Comparison of ENCODE assay signal across 14 cellular contexts in genomic region chr7:132336797-132337196, GRCh38.
DNase-seq lines count a peak whose midpoint lies in the region; ATAC-seq lines count a peak whose summit lies in the region.
"Had no signal": no experiment of that assay in that cellular context is flagged by ENCODE, and none has a peak within 500 bp of the region (broad histone marks: within the 10 kb centered on the region; RNA-seq: fewer than 3 reads in every experiment).

No MANE protein-coding gene starts in this region.

- WGBS in right cardiac atrium = 75% methylated on average over 5 of the region's 5 CpGs

- no peaks in the 10 kb centered on the region for H3K36me3 ChIP-seq in rectal smooth muscle tissue (ENCODE audit: control insufficient read depth, insufficient read depth, low read length)
- H3K36me3 ChIP-seq: BLaER1 treated with 17β-estradiol and CSF1 and Interleukin-3, amounts not matched to agents 10 nM and 100 nM had no signal

- no peaks in the 10 kb centered on the region for H3K27me3 ChIP-seq in right cardiac atrium (ENCODE audit: control insufficient read depth, insufficient read depth)
- H3K27me3 ChIP-seq in rectal smooth muscle tissue (ENCODE audit: control insufficient read depth, insufficient read depth, low read length) = peaks cover 5% of the 10 kb centered on the region
- H3K27me3 ChIP-seq: BLaER1 treated with 17β-estradiol and CSF1 and Interleukin-3, amounts not matched to agents 10 nM and 100 nM had no signal

- no peak overlapping the region for H3K4me3 ChIP-seq in right cardiac atrium (ENCODE audit: low read length)
- H3K4me3 ChIP-seq in rectal smooth muscle tissue (ENCODE audit: low read length) = peak overlapping the region; percentile 6
- H3K4me3 ChIP-seq: BLaER1 treated with 17β-estradiol and CSF1 and Interleukin-3, amounts not matched to agents 10 nM and 100 nM had no signal

- DNase-seq in right cardiac atrium = no peak
- DNase-seq in left cardiac atrium = no peak
- DNase-seq in left colon = peak; percentile 25 to 70
- DNase-seq in LoVo (ENCODE audit: low spot score) = no peak
- DNase-seq: ACHN; CD4-positive, CD25-positive, alpha-beta regulatory T cell; DMS53; GF-D8; HCEC 1CT; IMR-90 had no signal

- peaks cover 3% of the 10 kb centered on the region for H3K4me1 ChIP-seq in right cardiac atrium (ENCODE audit: control insufficient read depth, insufficient read depth, low read length)
- no peaks in the 10 kb centered on the region for H3K4me1 ChIP-seq in rectal smooth muscle tissue (ENCODE audit: control insufficient read depth, insufficient read depth, low read length)

- H3K9ac ChIP-seq in rectal smooth muscle tissue (ENCODE audit: low read length) = no peak overlapping the region
- H3K9ac ChIP-seq: BLaER1 treated with 17β-estradiol and CSF1 and Interleukin-3, amounts not matched to agents 10 nM and 100 nM had no signal

- intact Hi-C loops in right cardiac atrium (cut with DNase I) (no loop called here), left cardiac atrium (cut with DNase I) (no loop called here), left colon (cut with DNase I, micrococcal nuclease) (no loop called here)

- no peaks in the 10 kb centered on the region for H3K9me3 ChIP-seq in right cardiac atrium (ENCODE audit: control insufficient read depth, low read length)
- H3K9me3 ChIP-seq: BLaER1 treated with 17β-estradiol and CSF1 and Interleukin-3, amounts not matched to agents 10 nM and 100 nM had no signal

- H3K27ac ChIP-seq in right cardiac atrium (ENCODE audit: low read length) = no peak overlapping the region
- H3K27ac ChIP-seq in rectal smooth muscle tissue (ENCODE audit: low read depth, low read length) = no peak overlapping the region
- H3K27ac ChIP-seq: BLaER1 treated with 17β-estradiol and CSF1 and Interleukin-3, amounts not matched to agents 10 nM and 100 nM had no signal

- peak; percentile 44 to 83 for ATAC-seq in right cardiac atrium
- ATAC-seq in left cardiac atrium = no peak
- ATAC-seq in left colon = peak; percentile 93
- no peak for ATAC-seq in HG02938 (IDR thresholded peaks at IDR 0.05; ENCODE audit: unreplicated experiment)
- ATAC-seq in HG03095 (IDR thresholded peaks at IDR 0.05; ENCODE audit: unreplicated experiment) = no peak

Comparison
In these comparisons a context has a peak if more than half of its experiments do, and no peak if none do; other contexts are left out.
1. ATAC-seq: peak in right cardiac atrium (2 of 2) and left colon (single experiment); none in left cardiac atrium (0 of 2), HG02938 (single experiment) and HG03095 (single experiment).
2. DNase-seq: peak in left colon (2 of 2); none in right cardiac atrium (0 of 3), left cardiac atrium (single experiment) and LoVo (single experiment).